In the genomic region with DNA sequence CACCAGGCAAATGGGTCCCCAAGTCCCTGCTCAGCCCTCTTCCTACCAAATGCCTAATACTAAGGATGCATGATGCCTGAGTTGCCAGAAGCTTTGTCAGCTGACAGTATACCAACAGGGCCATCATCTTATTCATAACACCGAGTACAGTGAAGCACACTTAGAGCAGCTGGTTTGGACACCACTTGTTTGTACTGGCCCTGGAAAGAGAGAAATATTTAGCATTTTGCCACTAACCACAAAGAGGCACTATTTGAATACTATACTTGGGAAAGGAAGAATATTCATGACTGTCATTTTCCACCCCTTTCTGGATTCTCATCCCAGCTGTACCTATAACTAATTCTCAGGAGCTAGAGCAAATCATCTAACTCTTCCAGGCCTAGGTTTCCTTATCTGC, we compare ENCODE assay signal across 1 cellular context.
TF ChIP-seq lines count a peak whose summit lies in the region.

No MANE protein-coding gene starts in this region.

TF ChIP-seq in SK-N-SH treated with all-trans-retinoic acid at 6 μM for 48 hours, 23 proteins besides CTCF, POLR2A, EP300 and RAD21 (continued from another document):
- no peak for TF ChIP-seq PPARA (CRISPR knock-in tag; IDR thresholded peaks at IDR 0.05; ENCODE audit: borderline replicate concordance)
- no peak for TF ChIP-seq ZNF8 (CRISPR knock-in tag; IDR thresholded peaks at IDR 0.05)
